Comparison of ENCODE assay signal across 13 cellular contexts in genomic region chr10:124725171-124725631, GRCh38. TPM values are rescaled to one million over a fixed set of nuclear protein-coding genes. Genes with fewer than 3 reads are reported as not detected.
DNase-seq lines count a peak whose midpoint lies in the region; ATAC-seq and TF ChIP-seq lines count a peak whose summit lies in the region.
"Had no signal": no experiment of that assay in that cellular context is flagged by ENCODE, and none has a peak within 500 bp of the region (broad histone marks: within the 10 kb centered on the region; RNA-seq: fewer than 3 reads in every experiment).

No MANE protein-coding gene starts in this region.

- H3K27me3 Mint-ChIP-seq in central memory CD8-positive, alpha-beta T cell: no peaks in the 10 kb centered on the region
- H3K27me3 Mint-ChIP-seq in natural killer cell treated with Interleukin-12 subunit alpha and Interleukin-12 subunit beta and Interleukin-15 and Interleukin-18, amount 100 ng/mL, for 72 hours: no peaks in the 10 kb centered on the region

- intact Hi-C loops in heart right ventricle (cut with DNase I) (no loop called here), Right ventricle myocardium superior (cut with DNase I) (no loop called here), upper lobe of right lung (cut with DNase I) (no loop called here)

- H3K27me3 ChIP-seq in heart right ventricle (no peaks in the 10 kb centered on the region), upper lobe of right lung (no peaks in the 10 kb centered on the region)
- H3K27me3 ChIP-seq: pancreas had no signal

- no peak for DNase-seq in heart right ventricle
- no peak for DNase-seq in Right ventricle myocardium superior
- DNase-seq in central memory CD8-positive, alpha-beta T cell (ENCODE audit: low spot score in 2 of 2): no peak
- no peak for DNase-seq in natural killer cell treated with Interleukin-12 subunit alpha and Interleukin-12 subunit beta and Interleukin-15 and Interleukin-18, amount 100 ng/mL, for 72 hours (ENCODE audit: low spot score)
- DNase-seq in upper lobe of right lung: peak; percentile 23
- DNase-seq in amniotic stem cell (lab: John Stamatoyannopoulos, UW): no peak
- no peak for DNase-seq in stimulated activated CD4-positive, alpha-beta T cell treated with anti-CD3 and anti-CD28 coated beads, Interleukin-15, amount 100 ng/mL, for 24 hours
- DNase-seq: activated CD8-positive, alpha-beta memory T cell treated with anti-CD3 and anti-CD28 coated beads, Interleukin-2, amount 50 U/mL, for 4 hours; NCI-H2029; OCI-M1; T-helper 2 cell had no signal

- peaks cover 22% of the 10 kb centered on the region for H3K36me3 Mint-ChIP-seq in central memory CD8-positive, alpha-beta T cell (ENCODE audit: insufficient read depth)
- no peaks in the 10 kb centered on the region for H3K36me3 Mint-ChIP-seq in natural killer cell treated with Interleukin-12 subunit alpha and Interleukin-12 subunit beta and Interleukin-15 and Interleukin-18, amount 100 ng/mL, for 72 hours

- WGBS in heart right ventricle, 2 donors: 91 to 92% methylated on average over 9 of the region's 9 CpGs

- H3K4me1 ChIP-seq in heart right ventricle: peaks cover 46 to 100% (median 99%) of the 10 kb centered on the region in 9 donors
- peaks cover 76% of the 10 kb centered on the region for H3K4me1 ChIP-seq in upper lobe of right lung

- no peak for ATAC-seq in heart right ventricle
- no peak for ATAC-seq in Right ventricle myocardium superior (ENCODE audit: poor library complexity)
- no peak for ATAC-seq in central memory CD8-positive, alpha-beta T cell (replicated peaks; ENCODE audit: extremely low read depth, poor library complexity, severe bottlenecking)
- ATAC-seq in natural killer cell treated with Interleukin-12 subunit alpha and Interleukin-12 subunit beta and Interleukin-15 and Interleukin-18, amount 100 ng/mL, for 72 hours: no peak
- no peak for ATAC-seq in upper lobe of right lung
- no peak for ATAC-seq in GM21825 (IDR thresholded peaks at IDR 0.05; ENCODE audit: unreplicated experiment)

- H3K36me3 ChIP-seq in heart right ventricle (peaks cover 0 to 5% (median 0%) of the 10 kb centered on the region in 9 donors), upper lobe of right lung (no peaks in the 10 kb centered on the region)
- H3K36me3 ChIP-seq: pancreas had no signal

- H3K27ac Mint-ChIP-seq in central memory CD8-positive, alpha-beta T cell (ENCODE audit: low read depth): peak overlapping the region; percentile 96
- peak overlapping the region; percentile 74 to 96 for H3K27ac Mint-ChIP-seq in natural killer cell treated with Interleukin-12 subunit alpha and Interleukin-12 subunit beta and Interleukin-15 and Interleukin-18, amount 100 ng/mL, for 72 hours

- H3K4me1 Mint-ChIP-seq in central memory CD8-positive, alpha-beta T cell: peaks cover 83% of the 10 kb centered on the region
- H3K4me1 Mint-ChIP-seq in natural killer cell treated with Interleukin-12 subunit alpha and Interleukin-12 subunit beta and Interleukin-15 and Interleukin-18, amount 100 ng/mL, for 72 hours (ENCODE audit: low read depth in 2 of 2): peaks cover 67 to 83% of the 10 kb centered on the region in 2 donors

- H3K4me3 Mint-ChIP-seq in central memory CD8-positive, alpha-beta T cell: peak overlapping the region; percentile 76
- peak overlapping the region; percentile 85 for H3K4me3 Mint-ChIP-seq in natural killer cell treated with Interleukin-12 subunit alpha and Interleukin-12 subunit beta and Interleukin-15 and Interleukin-18, amount 100 ng/mL, for 72 hours

- TF ChIP-seq CTCF in heart right ventricle (IDR thresholded peaks at IDR 0.05) (no peak), upper lobe of right lung (IDR thresholded peaks at IDR 0.05) (no peak)

- H3K27ac ChIP-seq in heart right ventricle (peak overlapping the region in 7 of 10 donors; percentile 74 to 90 (median 83)), upper lobe of right lung (no peak overlapping the region)

- no peaks in the 10 kb centered on the region for H3K9me3 Mint-ChIP-seq in central memory CD8-positive, alpha-beta T cell
- no peaks in the 10 kb centered on the region for H3K9me3 Mint-ChIP-seq in natural killer cell treated with Interleukin-12 subunit alpha and Interleukin-12 subunit beta and Interleukin-15 and Interleukin-18, amount 100 ng/mL, for 72 hours

- H3K4me3 ChIP-seq in heart right ventricle: no peak overlapping the region
- no peak overlapping the region for H3K4me3 ChIP-seq in upper lobe of right lung
- H3K4me3 ChIP-seq: pancreas had no signal

- H3K9me3 ChIP-seq in heart right ventricle: no peaks in the 10 kb centered on the region
- no peaks in the 10 kb centered on the region for H3K9me3 ChIP-seq in upper lobe of right lung
- H3K9me3 ChIP-seq: pancreas had no signal

RNA-seq across cellular contexts. Expression of gene FAM53B, which starts 19.0 kb away (rescaled TPM):
- total RNA-seq in heart right ventricle (10 to 100 TPM; 19.0 to 42.9 (median 31.3) TPM), Right ventricle myocardium superior (38.1 TPM), upper lobe of right lung (31.4 TPM)
- 10 to 100 TPM; 11.6 to 25.5 TPM for polyA plus RNA-seq in heart right ventricle
- total RNA-seq in natural killer cell treated with Interleukin-12 subunit alpha and Interleukin-12 subunit beta and Interleukin-15 and Interleukin-18, amount 100 ng/mL, for 72 hours: 10 to 100 TPM; 16.6 to 21.8 TPM
